In genomic region chr6:35086282-35086632, GRCh38 we compare ENCODE assay signal across 16 cellular contexts. TPM values are rescaled to one million over a fixed set of nuclear protein-coding genes. Genes with fewer than 3 reads are reported as not detected.
A peak's percentile ranks its signal among the peaks of the same experiment; 100 is the strongest.
DNase-seq lines count a peak whose midpoint lies in the region; ATAC-seq and TF ChIP-seq lines count a peak whose summit lies in the region.
"Had no signal": no experiment of that assay in that cellular context is flagged by ENCODE, and none has a peak within 500 bp of the region (broad histone marks: within the 10 kb centered on the region; RNA-seq: fewer than 3 reads in every experiment).

No MANE protein-coding gene starts in this region.

- H3K9me3 ChIP-seq in left ventricle myocardium inferior (replicated peaks) = no peaks in the 10 kb centered on the region

- H3K36me3 ChIP-seq in left ventricle myocardium inferior = peaks cover 96% of the 10 kb centered on the region

- peaks cover 4% of the 10 kb centered on the region for H3K4me1 Mint-ChIP-seq in central memory CD8-positive, alpha-beta T cell
- H3K4me1 Mint-ChIP-seq in neural crest cell = peaks cover 13% of the 10 kb centered on the region

- H3K27me3 Mint-ChIP-seq in central memory CD8-positive, alpha-beta T cell = no peaks in the 10 kb centered on the region
- H3K27me3 Mint-ChIP-seq in neural crest cell (ENCODE audit: low read depth) = no peaks in the 10 kb centered on the region

- H3K27ac Mint-ChIP-seq in central memory CD8-positive, alpha-beta T cell (ENCODE audit: low read depth) = peak overlapping the region; percentile 9
- peak overlapping the region; percentile 57 for H3K27ac Mint-ChIP-seq in neural crest cell (ENCODE audit: unreplicated experiment)
- H3K27ac Mint-ChIP-seq: CD4-positive, CD25-positive, alpha-beta regulatory T cell had no signal

- no peaks in the 10 kb centered on the region for H3K9me3 Mint-ChIP-seq in central memory CD8-positive, alpha-beta T cell
- H3K9me3 Mint-ChIP-seq in neural crest cell = no peaks in the 10 kb centered on the region
- H3K9me3 Mint-ChIP-seq: CD4-positive, CD25-positive, alpha-beta regulatory T cell had no signal

- peaks cover 6% of the 10 kb centered on the region for H3K36me3 Mint-ChIP-seq in central memory CD8-positive, alpha-beta T cell (ENCODE audit: insufficient read depth)
- no peaks in the 10 kb centered on the region for H3K36me3 Mint-ChIP-seq in neural crest cell (ENCODE audit: low read depth)

- H3K4me3 ChIP-seq in left ventricle myocardium inferior = no peak overlapping the region

- ATAC-seq in central memory CD8-positive, alpha-beta T cell (replicated peaks; ENCODE audit: extremely low read depth, poor library complexity, severe bottlenecking) = no peak
- ATAC-seq in HG02973 (IDR thresholded peaks at IDR 0.05; ENCODE audit: unreplicated experiment) (no peak), GM21737 (IDR thresholded peaks at IDR 0.05; ENCODE audit: unreplicated experiment) (no peak), GM21717 (IDR thresholded peaks at IDR 0.05; ENCODE audit: unreplicated experiment) (no peak)
- ATAC-seq: PC-3 had no signal

- peaks cover 51% of the 10 kb centered on the region for H3K4me1 ChIP-seq in left ventricle myocardium inferior

- intact Hi-C loops in left ventricle myocardium inferior (cut with micrococcal nuclease) (no loop called here), cardiac septum (cut with DNase I) (no loop called here)

- H3K4me3 Mint-ChIP-seq in central memory CD8-positive, alpha-beta T cell = no peak overlapping the region
- no peak overlapping the region for H3K4me3 Mint-ChIP-seq in neural crest cell
- H3K4me3 Mint-ChIP-seq: CD4-positive, CD25-positive, alpha-beta regulatory T cell had no signal

- TF ChIP-seq CTCF in left ventricle myocardium inferior (IDR thresholded peaks at IDR 0.05; ENCODE audit: borderline replicate concordance) = no peak
- TF ChIP-seq CTCF in neural crest cell (conservative IDR thresholded peaks at IDR 0.05) = no peak

- H3K27me3 ChIP-seq in left ventricle myocardium inferior (ENCODE audit: low read depth) = no peaks in the 10 kb centered on the region

- DNase-seq in left ventricle myocardium inferior (no peak), cardiac septum (ENCODE audit: low spot score) (no peak), neural crest cell (ENCODE audit: low read depth, low spot score) (no peak)
- DNase-seq in central memory CD8-positive, alpha-beta T cell (ENCODE audit: low spot score in 2 of 2) = no peak
- DNase-seq: ACHN; CD4-positive, CD25-positive, alpha-beta regulatory T cell; DMS53; NCI-H1436; NCI-H2081; NCI-H2227 treated with DMSO at 0.1 percent for 48 hours; NCI-H526; NK-92 treated with Interleukin-12 subunit alpha and Interleukin-12 subunit beta, amount 100 ng/mL, for 24 hours; PC-3 had no signal

- peak overlapping the region; percentile 48 for H3K27ac ChIP-seq in left ventricle myocardium inferior (replicated peaks)

RNA-seq across cellular contexts. Expression of gene TCP11, which starts 54.9 kb away (rescaled TPM):
- total RNA-seq in left ventricle myocardium inferior (not detected), cardiac septum (not detected), neural crest cell (not detected in 2 replicates)
- total RNA-seq: CD4-positive, CD25-positive, alpha-beta regulatory T cell had no signal
